10 cellular contexts compared by ENCODE assay signal in the genomic region with DNA sequence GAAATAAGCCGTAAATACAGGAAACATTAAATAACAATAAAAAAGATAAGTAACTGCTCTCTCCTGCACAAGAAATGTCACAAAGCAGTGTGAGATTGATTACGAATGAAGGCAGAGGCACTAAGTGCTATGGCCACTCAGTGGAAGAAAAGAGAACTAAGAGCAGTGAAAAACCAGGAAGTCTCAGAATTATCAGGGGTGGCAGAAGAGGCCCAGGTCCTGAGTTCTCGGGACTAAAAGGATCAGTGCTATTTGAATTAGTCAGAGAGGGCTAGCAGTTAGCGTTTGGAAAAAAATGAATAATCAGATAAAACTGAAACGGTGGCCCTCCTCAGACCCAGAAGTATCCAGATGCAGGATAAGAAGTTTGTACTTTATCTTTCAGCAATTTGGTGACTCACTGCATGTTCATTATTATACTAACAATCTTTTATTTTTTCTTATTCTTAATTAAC.
DNase-seq lines count a peak whose midpoint lies in the region; ATAC-seq and TF ChIP-seq lines count a peak whose summit lies in the region.
"Had no signal": no experiment of that assay in that cellular context is flagged by ENCODE, and none has a peak within 500 bp of the region (broad histone marks: within the 10 kb centered on the region; RNA-seq: fewer than 3 reads in every experiment).

No MANE protein-coding gene starts in this region.

- no peak overlapping the region for H3K4me3 Mint-ChIP-seq in endothelial cell (ENCODE audit: unreplicated experiment)
- H3K4me3 Mint-ChIP-seq: CD8-positive, alpha-beta memory T cell had no signal

- peak; percentile 60 for DNase-seq in AG20443 (ENCODE audit: low spot score)
- DNase-seq in UCSD-AML1 (lab: John Stamatoyannopoulos, UW; ENCODE audit: unreplicated experiment): peak; percentile 15
- peak; percentile 61 for DNase-seq in iris pigment epithelial cell (ENCODE audit: low read depth)
- DNase-seq in RWPE1 (ENCODE audit: low spot score): no peak
- DNase-seq in COLO829 (ENCODE audit: low spot score): no peak
- DNase-seq in endothelial cell (ENCODE audit: low spot score): no peak
- no peak for DNase-seq in stimulated activated naive CD8-positive, alpha-beta T cell treated with anti-CD3 and anti-CD28 coated beads, Interleukin-15, Interleukin-2, amounts not matched to agents 100 U/mL and 50 U/mL, for 24 hours
- DNase-seq: CD8-positive, alpha-beta memory T cell; NCI-H187 treated with DMSO at 0.1 percent for 48 hours had no signal

- CTCF ChIA-PET in RWPE1 (lab: Yijun Ruan, JAX): no interaction called here

- no peaks in the 10 kb centered on the region for H3K36me3 Mint-ChIP-seq in endothelial cell (ENCODE audit: low read depth, unreplicated experiment)
- H3K36me3 Mint-ChIP-seq: CD8-positive, alpha-beta memory T cell had no signal

- H3K27me3 Mint-ChIP-seq in endothelial cell (ENCODE audit: unreplicated experiment): no peaks in the 10 kb centered on the region
- H3K27me3 Mint-ChIP-seq: CD8-positive, alpha-beta memory T cell had no signal

- ATAC-seq in HG02763 (IDR thresholded peaks at IDR 0.05; ENCODE audit: unreplicated experiment): peak; percentile 53
- ATAC-seq in stimulated activated naive CD8-positive, alpha-beta T cell treated with anti-CD3 and anti-CD28 coated beads, Interleukin-15, Interleukin-2, amounts not matched to agents 100 U/mL and 50 U/mL, for 24 hours: no peak

- H3K4me1 Mint-ChIP-seq in endothelial cell (ENCODE audit: unreplicated experiment): peaks cover 14% of the 10 kb centered on the region

- H3K27ac Mint-ChIP-seq in endothelial cell (ENCODE audit: unreplicated experiment): no peak overlapping the region
- H3K27ac Mint-ChIP-seq: CD8-positive, alpha-beta memory T cell had no signal

- H3K27ac ChIP-seq in RWPE1: no peak overlapping the region

- H3K9me3 Mint-ChIP-seq in endothelial cell (ENCODE audit: unreplicated experiment): no peaks in the 10 kb centered on the region
- H3K9me3 Mint-ChIP-seq: CD8-positive, alpha-beta memory T cell had no signal

- TF ChIP-seq CTCF in RWPE1 (conservative IDR thresholded peaks at IDR 0.05; ENCODE audit: low read depth) (no peak), endothelial cell (IDR thresholded peaks at IDR 0.05; ENCODE audit: unreplicated experiment) (no peak)

- POLR2A ChIA-PET in RWPE1 (lab: Yijun Ruan, JAX; ENCODE audit: low non-redundant PET): no interaction called here

Comparison
In these comparisons a context has a peak if more than half of its experiments do, and no peak if none do; other contexts are left out.
1. DNase-seq: peak in AG20443 (single experiment), UCSD-AML1 (single experiment) and iris pigment epithelial cell (single experiment); none in RWPE1 (single experiment), COLO829 (single experiment), endothelial cell (single experiment) and stimulated activated naive CD8-positive, alpha-beta T cell treated with anti-CD3 and anti-CD28 coated beads, Interleukin-15, Interleukin-2, amounts not matched to agents 100 U/mL and 50 U/mL, for 24 hours (single experiment).